Comparison of ENCODE assay signal across 1 cellular context in the genomic region with DNA sequence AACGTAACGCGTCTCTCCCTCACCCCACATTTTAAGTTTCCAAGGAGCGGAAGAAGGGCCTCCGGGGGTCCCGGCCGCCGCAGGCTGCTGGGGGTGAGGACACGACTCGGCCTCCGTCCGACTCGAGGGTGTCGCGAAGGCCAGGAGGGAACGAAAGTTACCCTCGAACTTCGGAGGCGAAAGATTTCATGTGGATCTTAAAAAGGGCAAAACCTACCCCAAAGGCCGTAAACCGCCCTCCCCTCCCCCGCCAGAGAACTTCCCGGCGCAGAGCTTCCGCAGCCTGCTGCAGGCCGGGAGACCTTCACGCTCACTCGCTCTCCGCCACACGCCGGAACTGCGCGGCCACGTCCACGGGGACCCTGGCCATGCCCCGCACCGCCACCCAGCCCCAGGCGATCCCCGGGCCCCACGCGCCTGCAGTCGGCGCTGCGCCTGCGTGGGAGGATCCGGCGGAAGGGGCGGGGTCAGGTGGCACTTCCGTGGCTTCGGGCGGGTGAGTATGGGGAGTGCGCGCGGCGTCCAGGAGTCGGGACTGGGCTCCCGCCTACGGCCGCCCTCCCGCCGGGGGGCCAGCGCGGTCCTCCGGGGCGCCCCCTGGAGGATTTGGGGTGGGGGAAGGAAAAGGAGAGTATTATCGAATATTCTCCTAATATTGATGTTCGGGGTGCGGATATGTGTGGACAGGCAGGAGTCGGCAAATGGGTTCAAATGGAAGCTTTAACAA.
TF ChIP-seq lines count a peak whose summit lies in the region.

TSS of gene MMAA (plus strand) at position 474 of the 727 bp plus-strand sequence. CDS start 19,755 bp downstream, outside the sequence.

TF ChIP-seq in SK-N-SH, 30 proteins besides CTCF, POLR2A, EP300 and RAD21 (continued from another document):
- TF ChIP-seq ZBTB33 (IDR thresholded peaks at IDR 0.05; ENCODE audit: borderline replicate concordance, low read depth) (no peak), EZH2phosphoT487 (IDR thresholded peaks at IDR 0.05; ENCODE audit: borderline replicate concordance, low read depth) (no peak), RXRA (IDR thresholded peaks at IDR 0.05; ENCODE audit: borderline replicate concordance, low read depth) (no peak), TCF12 (IDR thresholded peaks at IDR 0.05) (no peak), MEF2A (IDR thresholded peaks at IDR 0.05; ENCODE audit: borderline replicate concordance, low read depth) (no peak), RCOR1 (IDR thresholded peaks at IDR 0.05; ENCODE audit: low read length) (no peak; the same call in 1 of the 2 replicates), GATA2 (CRISPR knock-in tag; IDR thresholded peaks at IDR 0.05) (no peak), PBX3 (IDR thresholded peaks at IDR 0.05) (no peak), MXI1 (IDR thresholded peaks at IDR 0.05; ENCODE audit: low read depth, low read length) (peak; percentile 83), NRF1 (IDR thresholded peaks at IDR 0.05; ENCODE audit: low read depth, low read length) (peak; percentile 89), MAX (IDR thresholded peaks at IDR 0.05; ENCODE audit: low read depth) (peak; percentile 89; the same call in 1 of the 2 replicates), CHD2 (IDR thresholded peaks at IDR 0.05; ENCODE audit: low read length, partially characterized antibody) (peak; percentile 65), TAF1 (IDR thresholded peaks at IDR 0.05; ENCODE audit: borderline replicate concordance, low read depth, low read length) (peak; percentile 86), RFX5 (IDR thresholded peaks at IDR 0.05; ENCODE audit: low read length) (no peak), POLR2AphosphoS5 (IDR thresholded peaks at IDR 0.05; ENCODE audit: low read depth, low read length) (peak; percentile 93), SMC3 (IDR thresholded peaks at IDR 0.05; ENCODE audit: low read depth, low read length) (no peak; the same call in 1 of the 2 replicates), GABPA (IDR thresholded peaks at IDR 0.05; ENCODE audit: low read depth) (peak; percentile 85), ELF1 (IDR thresholded peaks at IDR 0.05) (no peak)
- TF ChIP-seq, protein P1, sequence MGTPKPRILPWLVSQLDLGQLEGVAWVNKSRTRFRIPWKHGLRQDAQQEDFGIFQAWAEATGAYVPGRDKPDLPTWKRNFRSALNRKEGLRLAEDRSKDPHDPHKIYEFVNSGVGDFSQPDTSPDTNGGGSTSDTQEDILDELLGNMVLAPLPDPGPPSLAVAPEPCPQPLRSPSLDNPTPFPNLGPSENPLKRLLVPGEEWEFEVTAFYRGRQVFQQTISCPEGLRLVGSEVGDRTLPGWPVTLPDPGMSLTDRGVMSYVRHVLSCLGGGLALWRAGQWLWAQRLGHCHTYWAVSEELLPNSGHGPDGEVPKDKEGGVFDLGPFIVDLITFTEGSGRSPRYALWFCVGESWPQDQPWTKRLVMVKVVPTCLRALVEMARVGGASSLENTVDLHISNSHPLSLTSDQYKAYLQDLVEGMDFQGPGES (IDR thresholded peaks at IDR 0.05; ENCODE audit: low read depth, low read length), result no peak
- TF ChIP-seq, protein P2, sequence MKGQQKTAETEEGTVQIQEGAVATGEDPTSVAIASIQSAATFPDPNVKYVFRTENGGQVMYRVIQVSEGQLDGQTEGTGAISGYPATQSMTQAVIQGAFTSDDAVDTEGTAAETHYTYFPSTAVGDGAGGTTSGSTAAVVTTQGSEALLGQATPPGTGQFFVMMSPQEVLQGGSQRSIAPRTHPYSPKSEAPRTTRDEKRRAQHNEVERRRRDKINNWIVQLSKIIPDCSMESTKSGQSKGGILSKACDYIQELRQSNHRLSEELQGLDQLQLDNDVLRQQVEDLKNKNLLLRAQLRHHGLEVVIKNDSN (IDR thresholded peaks at IDR 0.05; ENCODE audit: borderline replicate concordance, low read depth), result peak; percentile 58
- TF ChIP-seq, protein P3, sequence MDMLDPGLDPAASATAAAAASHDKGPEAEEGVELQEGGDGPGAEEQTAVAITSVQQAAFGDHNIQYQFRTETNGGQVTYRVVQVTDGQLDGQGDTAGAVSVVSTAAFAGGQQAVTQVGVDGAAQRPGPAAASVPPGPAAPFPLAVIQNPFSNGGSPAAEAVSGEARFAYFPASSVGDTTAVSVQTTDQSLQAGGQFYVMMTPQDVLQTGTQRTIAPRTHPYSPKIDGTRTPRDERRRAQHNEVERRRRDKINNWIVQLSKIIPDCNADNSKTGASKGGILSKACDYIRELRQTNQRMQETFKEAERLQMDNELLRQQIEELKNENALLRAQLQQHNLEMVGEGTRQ (IDR thresholded peaks at IDR 0.05; ENCODE audit: borderline replicate concordance, low read depth, low read length), result peak; percentile 45; the same call in 1 of the 2 replicates
- TF ChIP-seq, protein P4, sequence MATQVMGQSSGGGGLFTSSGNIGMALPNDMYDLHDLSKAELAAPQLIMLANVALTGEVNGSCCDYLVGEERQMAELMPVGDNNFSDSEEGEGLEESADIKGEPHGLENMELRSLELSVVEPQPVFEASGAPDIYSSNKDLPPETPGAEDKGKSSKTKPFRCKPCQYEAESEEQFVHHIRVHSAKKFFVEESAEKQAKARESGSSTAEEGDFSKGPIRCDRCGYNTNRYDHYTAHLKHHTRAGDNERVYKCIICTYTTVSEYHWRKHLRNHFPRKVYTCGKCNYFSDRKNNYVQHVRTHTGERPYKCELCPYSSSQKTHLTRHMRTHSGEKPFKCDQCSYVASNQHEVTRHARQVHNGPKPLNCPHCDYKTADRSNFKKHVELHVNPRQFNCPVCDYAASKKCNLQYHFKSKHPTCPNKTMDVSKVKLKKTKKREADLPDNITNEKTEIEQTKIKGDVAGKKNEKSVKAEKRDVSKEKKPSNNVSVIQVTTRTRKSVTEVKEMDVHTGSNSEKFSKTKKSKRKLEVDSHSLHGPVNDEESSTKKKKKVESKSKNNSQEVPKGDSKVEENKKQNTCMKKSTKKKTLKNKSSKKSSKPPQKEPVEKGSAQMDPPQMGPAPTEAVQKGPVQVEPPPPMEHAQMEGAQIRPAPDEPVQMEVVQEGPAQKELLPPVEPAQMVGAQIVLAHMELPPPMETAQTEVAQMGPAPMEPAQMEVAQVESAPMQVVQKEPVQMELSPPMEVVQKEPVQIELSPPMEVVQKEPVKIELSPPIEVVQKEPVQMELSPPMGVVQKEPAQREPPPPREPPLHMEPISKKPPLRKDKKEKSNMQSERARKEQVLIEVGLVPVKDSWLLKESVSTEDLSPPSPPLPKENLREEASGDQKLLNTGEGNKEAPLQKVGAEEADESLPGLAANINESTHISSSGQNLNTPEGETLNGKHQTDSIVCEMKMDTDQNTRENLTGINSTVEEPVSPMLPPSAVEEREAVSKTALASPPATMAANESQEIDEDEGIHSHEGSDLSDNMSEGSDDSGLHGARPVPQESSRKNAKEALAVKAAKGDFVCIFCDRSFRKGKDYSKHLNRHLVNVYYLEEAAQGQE (IDR thresholded peaks at IDR 0.05; ENCODE audit: low read depth, low read length), result peak; percentile 50; the same call in 1 of the 2 replicates
TF ChIP-seq in SK-N-SH: peak in this region for 14.
